Comparison of ENCODE assay signal across 2 cellular contexts in genomic region chr19:3202895-3203294, GRCh38. TPM values are rescaled to one million over a fixed set of nuclear protein-coding genes. Genes with fewer than 3 reads are reported as not detected.
"Had no signal": no experiment of that assay in that cellular context is flagged by ENCODE, and none has a peak within 500 bp of the region (broad histone marks: within the 10 kb centered on the region; RNA-seq: fewer than 3 reads in every experiment).

No MANE protein-coding gene starts in this region.

RNA-seq across cellular contexts. Expression of gene CELF5, which starts 21.6 kb away (rescaled TPM):
- total RNA-seq: GM12878 had no signal

RNA-seq across cellular contexts. Expression of gene S1PR4, which starts 24.3 kb away (rescaled TPM):
- total RNA-seq: G401 had no signal
